26 cellular contexts compared by ENCODE assay signal in genomic region chr4:1312821-1313640, GRCh38.
"Had no signal": no experiment of that assay in that cellular context is flagged by ENCODE, and none has a peak within 500 bp of the region (broad histone marks: within the 10 kb centered on the region; RNA-seq: fewer than 3 reads in every experiment).

No MANE protein-coding gene starts in this region.

- H3K9me3 Mint-ChIP-seq: activated B cell treated with CpG ODN at 0.5 μM for 24 hours; activated naive CD4-positive, alpha-beta T cell treated with anti-CD3 and anti-CD28 coated beads, Interleukin-2, amount 50 U/mL, for 72 hours; activated T-helper 2 cell treated with anti-CD3 and anti-CD28 coated beads, Interferon-gamma antibody, Interleukin-2, Interleukin-4, amounts not matched to agents 10 μg/mL and 5 μg/mL and 100 μg/mL, durations not matched to agents 14 hours and 24 hours and 36 hours; effector memory CD8-positive, alpha-beta T cell; immature natural killer cell; T-cell; T-helper 2 cell treated with Interferon-gamma antibody and Interleukin-4, amounts not matched to agents 5 μg/mL and 100 μg/mL, for 36 hours had no signal

- H3K27me3 ChIP-seq: adrenal gland, body of pancreas, sigmoid colon, testis, transverse colon had no signal

- H3K9me3 ChIP-seq: adrenal gland, body of pancreas, sigmoid colon, testis, transverse colon had no signal

- H3K27ac ChIP-seq: adrenal gland, body of pancreas, coronary artery, sigmoid colon, testis, transverse colon had no signal

- H3K4me3 ChIP-seq: adrenal gland, body of pancreas, coronary artery, lung, sigmoid colon, testis, transverse colon had no signal

- FAIRE-seq: endothelial cell of umbilical vein, small intestine had no signal

- H3K4me3 Mint-ChIP-seq: activated B cell treated with CpG ODN at 0.5 μM for 24 hours; immature natural killer cell; nephron; T-helper 2 cell treated with Interferon-gamma antibody and Interleukin-4, amounts not matched to agents 5 μg/mL and 100 μg/mL, for 36 hours had no signal

- H3K27me3 Mint-ChIP-seq: activated B cell treated with CpG ODN at 0.5 μM for 24 hours; effector memory CD8-positive, alpha-beta T cell; T-cell had no signal

- H3K27ac Mint-ChIP-seq: activated B cell treated with CpG ODN at 0.5 μM for 24 hours; activated T-helper 2 cell treated with anti-CD3 and anti-CD28 coated beads, Interferon-gamma antibody, Interleukin-2, Interleukin-4, amounts not matched to agents 10 μg/mL and 5 μg/mL and 100 μg/mL, durations not matched to agents 14 hours and 24 hours and 36 hours; nephron; T-cell; T-helper 2 cell treated with Interferon-gamma antibody and Interleukin-4, amounts not matched to agents 5 μg/mL and 100 μg/mL, for 36 hours had no signal

- DNase-seq: activated B cell treated with CpG ODN at 0.5 μM for 24 hours; activated CD8-positive, alpha-beta memory T cell treated with anti-CD3 and anti-CD28 coated beads for 24 hours; activated T-cell treated with anti-CD3 and anti-CD28 coated beads, Interleukin-2, amount 50 U/mL, for 1 hour; adrenal gland; aorta; body of pancreas; cerebellar nuclear complex; effector memory CD8-positive, alpha-beta T cell; head of caudate nucleus; hypothalamus; immature natural killer cell; sigmoid colon; stimulated activated CD4-positive, alpha-beta T cell treated with anti-CD3 and anti-CD28 coated beads, Interleukin-1b, Interleukin-23, amount 100 ng/mL, for 48 hours; stimulated activated naive CD4-positive, alpha-beta T cell; T-cell; testis; transverse colon had no signal

- ATAC-seq: activated naive CD4-positive, alpha-beta T cell treated with anti-CD3 and anti-CD28 coated beads, Interleukin-2, amount 50 U/mL, for 72 hours; body of pancreas; effector memory CD8-positive, alpha-beta T cell; left lobe of liver; T-cell had no signal
